ENCODE assay signal across 8 cellular contexts in genomic region chr3:52670621-52671521, GRCh38. TPM values are rescaled to one million over a fixed set of nuclear protein-coding genes. Genes with fewer than 3 reads are reported as not detected.
DNase-seq lines count a peak whose midpoint lies in the region; ATAC-seq and TF ChIP-seq lines count a peak whose summit lies in the region.

No MANE protein-coding gene starts in this region.

- peak overlapping the region; percentile 48 to 76 for H3K4me3 Mint-ChIP-seq in CD14-positive monocyte
- H3K4me3 Mint-ChIP-seq in activated CD4-positive, alpha-beta T cell treated with anti-CD3 and anti-CD28 coated beads, Interleukin-2, amount 10 ng/mL, durations not matched to agents 7 days and 5 days: no peak overlapping the region

- H3K9me3 Mint-ChIP-seq in CD14-positive monocyte: peaks cover 0 to 3% (median 0%) of the 10 kb centered on the region in 7 donors
- H3K9me3 Mint-ChIP-seq in activated CD4-positive, alpha-beta T cell treated with anti-CD3 and anti-CD28 coated beads, Interleukin-2, amount 10 ng/mL, durations not matched to agents 7 days and 5 days: no peaks in the 10 kb centered on the region

- H3K27ac Mint-ChIP-seq in CD14-positive monocyte: peak overlapping the region; percentile 89 to 97 (median 95)
- peak overlapping the region; percentile 63 for H3K27ac Mint-ChIP-seq in activated CD4-positive, alpha-beta T cell treated with anti-CD3 and anti-CD28 coated beads, Interleukin-2, amount 10 ng/mL, durations not matched to agents 7 days and 5 days

- peak overlapping the region; percentile 83 for H3K9ac ChIP-seq in smooth muscle cell (ENCODE audit: low read depth)

- 18% methylated on average over 9 of the region's 9 CpGs for WGBS in smooth muscle cell (ENCODE audit: low lambda C conversion rate)

- peaks cover 28% of the 10 kb centered on the region for H3K4me1 Mint-ChIP-seq in CD14-positive monocyte
- peaks cover 24% of the 10 kb centered on the region for H3K4me1 Mint-ChIP-seq in activated CD4-positive, alpha-beta T cell treated with anti-CD3 and anti-CD28 coated beads, Interleukin-2, amount 10 ng/mL, durations not matched to agents 7 days and 5 days

- H2AFZ ChIP-seq in smooth muscle cell (ENCODE audit: low read depth): no peak overlapping the region

- H3K9me3 ChIP-seq in smooth muscle cell (replicated peaks; ENCODE audit: low read depth): no peaks in the 10 kb centered on the region

- H3K79me2 ChIP-seq in smooth muscle cell (ENCODE audit: low read depth): peaks cover 23% of the 10 kb centered on the region

- intact Hi-C loops in CD14-positive monocyte (cut with micrococcal nuclease): no loop called here

- peaks cover 22% of the 10 kb centered on the region for H3F3A ChIP-seq in smooth muscle cell (ENCODE audit: low read depth)

- TF ChIP-seq CTCF in CD14-positive monocyte (IDR thresholded peaks at IDR 0.05) (no peak), smooth muscle cell (IDR thresholded peaks at IDR 0.05; ENCODE audit: borderline replicate concordance, insufficient read depth, poor library complexity, severe bottlenecking) (no peak)

- POLR2A ChIA-PET in activated CD4-positive, alpha-beta T cell treated with anti-CD3 and anti-CD28 coated beads, Interleukin-2, amount 10 ng/mL, durations not matched to agents 7 days and 5 days (lab: Charles Lee): no interaction called here

- CTCF ChIA-PET in activated CD4-positive, alpha-beta T cell treated with anti-CD3 and anti-CD28 coated beads, Interleukin-2, amount 10 ng/mL, durations not matched to agents 7 days and 5 days (lab: Charles Lee): interaction anchor here (1.1 to 1.2 kb wide), 3 partner anchors 10 to 16 kb away, joined by 3 read pairs; no protein-coding TSS in a partner anchor

- no peaks in the 10 kb centered on the region for H3K27me3 ChIP-seq in smooth muscle cell (ENCODE audit: low read depth)

- ATAC-seq in GM19463 (IDR thresholded peaks at IDR 0.05; ENCODE audit: unreplicated experiment): peak; percentile 93
- ATAC-seq in HG03575 (IDR thresholded peaks at IDR 0.05; ENCODE audit: extremely low read depth, insufficient number of reproducible peaks, low FRiP score, unreplicated experiment): peak; percentile 40
- no peak for ATAC-seq in left lobe of liver

- H4K20me1 ChIP-seq in smooth muscle cell (ENCODE audit: low read depth): no peaks in the 10 kb centered on the region

- H3K4me2 ChIP-seq in smooth muscle cell: peak overlapping the region; percentile 65

- peak overlapping the region; percentile 96 for H3K27ac ChIP-seq in smooth muscle cell (ENCODE audit: low read depth)

- peaks cover 9% of the 10 kb centered on the region for H3K4me1 ChIP-seq in smooth muscle cell (ENCODE audit: low read depth)

- DNase-seq in CD14-positive monocyte (ENCODE audit: low spot score): peak; percentile 69
- peak; percentile 41 for DNase-seq in activated CD4-positive, alpha-beta T cell treated with anti-CD3 and anti-CD28 coated beads, Interleukin-2, amount 10 ng/mL, durations not matched to agents 7 days and 5 days
- DNase-seq in fibroblast of the conjunctiva (ENCODE audit: low read depth): peak; percentile 99
- DNase-seq in smooth muscle cell (lab: John Stamatoyannopoulos, UW; ENCODE audit: unreplicated experiment): peak; percentile 16
- DNase-seq in left lobe of liver (ENCODE audit: low spot score): no peak
- DNase-seq in NCI-H2171 treated with DMSO at 0.1 percent for 48 hours (lab: John Stamatoyannopoulos, UW): no peak

- peaks cover 5% of the 10 kb centered on the region for H3K36me3 ChIP-seq in smooth muscle cell (ENCODE audit: low read depth)

- no peak overlapping the region for H3K4me3 ChIP-seq in smooth muscle cell

- H3K27me3 Mint-ChIP-seq in CD14-positive monocyte (ENCODE audit: low read depth in 3 of 3): no peaks in the 10 kb centered on the region
- no peaks in the 10 kb centered on the region for H3K27me3 Mint-ChIP-seq in activated CD4-positive, alpha-beta T cell treated with anti-CD3 and anti-CD28 coated beads, Interleukin-2, amount 10 ng/mL, durations not matched to agents 7 days and 5 days

- peaks cover 54 to 70% of the 10 kb centered on the region in 2 donors for H3K36me3 Mint-ChIP-seq in CD14-positive monocyte
- H3K36me3 Mint-ChIP-seq in activated CD4-positive, alpha-beta T cell treated with anti-CD3 and anti-CD28 coated beads, Interleukin-2, amount 10 ng/mL, durations not matched to agents 7 days and 5 days (ENCODE audit: low read depth): peaks cover 42% of the 10 kb centered on the region

RNA-seq across cellular contexts. Expression of gene PBRM1, which starts 14.8 kb away (rescaled TPM):
- polyA plus RNA-seq in CD14-positive monocyte (10 to 100 TPM; 38.0 to 72.9 TPM), smooth muscle cell (27.6 and 28.9 TPM in 2 replicates)
- total RNA-seq in activated CD4-positive, alpha-beta T cell treated with anti-CD3 and anti-CD28 coated beads, Interleukin-2, amount 10 ng/mL, durations not matched to agents 7 days and 5 days: 10 to 100 TPM; 88.9 to 97.7 TPM
- total RNA-seq in smooth muscle cell (56.4 and 62.8 TPM in 2 replicates), left lobe of liver (15.3 TPM)

RNA-seq across cellular contexts. Expression of gene GNL3, which starts 15.0 kb away (rescaled TPM):
- 10 to 100 TPM; 13.4 to 16.7 TPM for polyA plus RNA-seq in CD14-positive monocyte
- 10 to 100 TPM; 74.8 to 79.1 TPM for total RNA-seq in activated CD4-positive, alpha-beta T cell treated with anti-CD3 and anti-CD28 coated beads, Interleukin-2, amount 10 ng/mL, durations not matched to agents 7 days and 5 days
- total RNA-seq in smooth muscle cell: 131 and 146 TPM in 2 replicates
- 89.4 and 106 TPM in 2 replicates for polyA plus RNA-seq in smooth muscle cell
- total RNA-seq in left lobe of liver: 18.9 TPM

RNA-seq across cellular contexts. Expression of gene GLT8D1, which starts 34.7 kb away (rescaled TPM):
- polyA plus RNA-seq in CD14-positive monocyte (10 to 100 TPM; 34.8 TPM), smooth muscle cell (126 and 133 TPM in 2 replicates)
- total RNA-seq in activated CD4-positive, alpha-beta T cell treated with anti-CD3 and anti-CD28 coated beads, Interleukin-2, amount 10 ng/mL, durations not matched to agents 7 days and 5 days: 10 to 100 TPM; 43.0 to 47.2 TPM
- total RNA-seq in smooth muscle cell (110 and 151 TPM in 2 replicates), left lobe of liver (52.2 TPM)

RNA-seq across cellular contexts. Expression of gene SPCS1, which starts 35.0 kb away (rescaled TPM):
- polyA plus RNA-seq in CD14-positive monocyte: 100 to 1,000 TPM; 228 to 242 TPM
- 100 to 1,000 TPM in 1 of 2 experiments, 10 to 100 TPM in 1; 97.0 to 102 TPM for total RNA-seq in activated CD4-positive, alpha-beta T cell treated with anti-CD3 and anti-CD28 coated beads, Interleukin-2, amount 10 ng/mL, durations not matched to agents 7 days and 5 days
- total RNA-seq in smooth muscle cell: 301 and 409 TPM in 2 replicates
- 328 and 329 TPM in 2 replicates for polyA plus RNA-seq in smooth muscle cell
- 78.3 TPM for total RNA-seq in left lobe of liver

Comparison
In these comparisons a context has a peak if more than half of its experiments do, and no peak if none do; other contexts are left out.
1. DNase-seq: peak in CD14-positive monocyte (single experiment), activated CD4-positive, alpha-beta T cell treated with anti-CD3 and anti-CD28 coated beads, Interleukin-2, amount 10 ng/mL, durations not matched to agents 7 days and 5 days (single experiment), fibroblast of the conjunctiva (single experiment) and smooth muscle cell (single experiment); none in left lobe of liver (single experiment) and NCI-H2171 treated with DMSO at 0.1 percent for 48 hours (single experiment).